Comparison of ENCODE assay signal across 8 cellular contexts in genomic region chr19:17747205-17748098, GRCh38. TPM values are rescaled to one million over a fixed set of nuclear protein-coding genes. Genes with fewer than 3 reads are reported as not detected.
DNase-seq lines count a peak whose midpoint lies in the region; ATAC-seq and TF ChIP-seq lines count a peak whose summit lies in the region.

No MANE protein-coding gene starts in this region.

- H3K36me3 Mint-ChIP-seq in neural crest cell (ENCODE audit: low read depth), result no peaks in the 10 kb centered on the region

- in situ Hi-C loops in HAP-1 (cut with MboI; ENCODE audit: low sequenced_read_pairs), result no loop called here

- no peak overlapping the region for H3K27ac ChIP-seq in MM.1S (ENCODE audit: low read length)

- H3K9me3 ChIP-seq in HAP-1 (no peaks in the 10 kb centered on the region), MM.1S (replicated peaks; ENCODE audit: insufficient read depth, low read length) (no peaks in the 10 kb centered on the region)

- H3F3A ChIP-seq in MM.1S (ENCODE audit: insufficient read depth, low read length), result 0 out of 2 replicates have a peak, but pooled peaks cover 5% of the 10 kb centered on the region

- no peaks in the 10 kb centered on the region for H3K27me3 ChIP-seq in HAP-1 (ENCODE audit: low read depth)
- no peaks in the 10 kb centered on the region for H3K27me3 ChIP-seq in MM.1S (replicated peaks; ENCODE audit: insufficient read depth, low read length)

- H3K4me2 ChIP-seq in MM.1S (ENCODE audit: low read depth, low read length), result peak overlapping the region; percentile 92

- no peaks in the 10 kb centered on the region for H3K9me2 ChIP-seq in MM.1S (replicated peaks; ENCODE audit: insufficient read depth, low read length)

- DNase-seq in ELF-1 (ENCODE audit: low read depth, low spot score), result peak; percentile 96
- DNase-seq in HAP-1 (ENCODE audit: low spot score in 2 of 2), result peak; percentile 95 to 96
- peak; percentile 98 for DNase-seq in MM.1S
- peak; percentile 83 for DNase-seq in SHP77 treated with DMSO at 0.1 percent for 48 hours (lab: John Stamatoyannopoulos, UW)
- peak; percentile 91 for DNase-seq in activated gamma-delta T cell (lab: John Stamatoyannopoulos, UW)
- DNase-seq in foreskin fibroblast, result peak; percentile 84 to 96
- peak; percentile 88 for DNase-seq in neural crest cell (ENCODE audit: low read depth, low spot score)
- DNase-seq in stimulated activated naive CD8-positive, alpha-beta T cell treated with anti-CD3 and anti-CD28 coated beads, Interleukin-15, amount 100 ng/mL, for 72 hours, result peak; percentile 95

- H2AFZ ChIP-seq in MM.1S (ENCODE audit: low read length), result peak overlapping the region; percentile 62

- H3K4me1 ChIP-seq in HAP-1, result no peaks in the 10 kb centered on the region; the same call in 1 of the 2 replicates
- peaks cover 6% of the 10 kb centered on the region for H3K4me1 ChIP-seq in MM.1S (ENCODE audit: low read length)

- H3K36me3 ChIP-seq in HAP-1 (replicated peaks), result no peaks in the 10 kb centered on the region
- H3K36me3 ChIP-seq in MM.1S (replicated peaks; ENCODE audit: insufficient read depth, low read length), result no peaks in the 10 kb centered on the region

- H3K79me2 ChIP-seq in MM.1S (ENCODE audit: low read length), result no peaks in the 10 kb centered on the region

- H3K4me1 Mint-ChIP-seq in neural crest cell, result peaks cover 14% of the 10 kb centered on the region
- peaks cover 59% of the 10 kb centered on the region for H3K4me1 Mint-ChIP-seq in stimulated activated naive CD8-positive, alpha-beta T cell treated with anti-CD3 and anti-CD28 coated beads, Interleukin-15, amount 100 ng/mL, for 72 hours

- no peak overlapping the region for H3K27ac Mint-ChIP-seq in neural crest cell (ENCODE audit: unreplicated experiment)
- peak overlapping the region in 1 of 2 donors; percentile 27 for H3K27ac Mint-ChIP-seq in stimulated activated naive CD8-positive, alpha-beta T cell treated with anti-CD3 and anti-CD28 coated beads, Interleukin-15, amount 100 ng/mL, for 72 hours

- H4K20me1 ChIP-seq in MM.1S (ENCODE audit: insufficient read depth, low read length), result no peaks in the 10 kb centered on the region

- no peaks in the 10 kb centered on the region for H3K27me3 Mint-ChIP-seq in neural crest cell (ENCODE audit: low read depth)
- H3K27me3 Mint-ChIP-seq in stimulated activated naive CD8-positive, alpha-beta T cell treated with anti-CD3 and anti-CD28 coated beads, Interleukin-15, amount 100 ng/mL, for 72 hours, result no peaks in the 10 kb centered on the region

- peak overlapping the region; percentile 76 for H3K4me3 Mint-ChIP-seq in neural crest cell
- peak overlapping the region; percentile 92 to 95 for H3K4me3 Mint-ChIP-seq in stimulated activated naive CD8-positive, alpha-beta T cell treated with anti-CD3 and anti-CD28 coated beads, Interleukin-15, amount 100 ng/mL, for 72 hours

- H3K9ac ChIP-seq in MM.1S (ENCODE audit: low read length), result peak overlapping the region; percentile 40; the same call in 1 of the 2 replicates

- H3K9me3 Mint-ChIP-seq in neural crest cell, result no peaks in the 10 kb centered on the region
- no peaks in the 10 kb centered on the region for H3K9me3 Mint-ChIP-seq in stimulated activated naive CD8-positive, alpha-beta T cell treated with anti-CD3 and anti-CD28 coated beads, Interleukin-15, amount 100 ng/mL, for 72 hours

- peak; percentile 88 for ATAC-seq in stimulated activated naive CD8-positive, alpha-beta T cell treated with anti-CD3 and anti-CD28 coated beads, Interleukin-15, amount 100 ng/mL, for 72 hours

- TF ChIP-seq CTCF in MM.1S (IDR thresholded peaks at IDR 0.05; ENCODE audit: low read length) (no peak), foreskin fibroblast (IDR thresholded peaks at IDR 0.05; ENCODE audit: low read depth, low read length) (no peak), neural crest cell (conservative IDR thresholded peaks at IDR 0.05) (no peak)

- peak overlapping the region; percentile 57 for H3K4me3 ChIP-seq in HAP-1
- peak overlapping the region; percentile 72 for H3K4me3 ChIP-seq in MM.1S (ENCODE audit: low read length)
- peak overlapping the region; percentile 40 to 52 for H3K4me3 ChIP-seq in foreskin fibroblast (ENCODE audit: low read depth in 1 of 2, low read length in 2 of 2)

RNA-seq across cellular contexts. Expression of gene FCHO1, which starts 3.8 kb away (rescaled TPM):
- 10.8 and 12.2 TPM in 2 replicates for total RNA-seq in neural crest cell

RNA-seq across cellular contexts. Expression of gene MAP1S, which starts 28.2 kb away (rescaled TPM):
- total RNA-seq in neural crest cell, result 91.8 and 93.4 TPM in 2 replicates

RNA-seq across cellular contexts. Expression of gene B3GNT3, which starts 47.5 kb away (rescaled TPM):
- not detected in 2 replicates for total RNA-seq in neural crest cell

RNA-seq across cellular contexts. Expression of gene UNC13A, which starts 59.3 kb away (rescaled TPM):
- 5.7 and 6.4 TPM in 2 replicates for total RNA-seq in neural crest cell
